Comparison of ENCODE assay signal across 13 cellular contexts in the genomic region with DNA sequence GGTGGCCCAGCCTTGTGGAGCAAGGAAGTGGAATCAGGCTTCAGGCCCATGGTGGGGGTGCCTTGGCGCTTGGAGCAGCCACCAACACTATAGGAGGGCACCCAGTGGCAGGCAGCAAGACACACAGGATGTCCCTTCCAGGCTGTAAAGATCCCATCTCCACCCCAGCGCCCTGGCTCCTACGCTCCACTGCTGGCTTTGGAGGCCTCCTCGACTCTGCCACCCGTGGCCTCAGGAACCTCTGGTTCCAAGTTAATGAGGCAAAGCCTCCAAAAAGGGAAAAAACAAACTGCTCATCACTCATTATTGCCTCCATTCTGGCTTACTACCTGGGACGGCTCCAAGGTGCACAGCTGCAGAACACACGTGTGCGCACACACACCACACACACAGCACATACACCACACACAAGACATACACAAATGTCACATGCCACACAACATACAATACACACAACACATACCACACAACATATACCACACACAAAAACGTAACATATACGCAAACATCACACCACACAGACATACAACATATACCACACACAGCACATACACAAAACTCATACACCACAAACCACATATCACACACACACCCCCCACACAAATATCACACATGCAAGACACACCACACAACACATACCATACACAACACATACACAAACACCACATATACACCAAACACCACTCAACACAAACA. TPM values are rescaled to one million over a fixed set of nuclear protein-coding genes. Genes with fewer than 3 reads are reported as not detected.
"Had no signal": no experiment of that assay in that cellular context is flagged by ENCODE, and none has a peak within 500 bp of the region (broad histone marks: within the 10 kb centered on the region; RNA-seq: fewer than 3 reads in every experiment).

No MANE protein-coding gene starts in this region.

- DNase-seq: activated CD4-positive, alpha-beta memory T cell treated with anti-CD3 and anti-CD28 coated beads, Interleukin-2, amount 10 ng/mL, durations not matched to agents 7 days and 5 days; activated gamma-delta T cell; activated T-cell treated with anti-CD3 and anti-CD28 coated beads, Interleukin-2, amount 50 U/mL, for 48 hours; amygdala; dermis blood vessel endothelial cell; glutamatergic neuron; immature natural killer cell; left cardiac atrium; small intestine; T-cell; T1000; tibial artery had no signal

- H3K9me3 ChIP-seq: tibial artery had no signal

- H3K4me3 ChIP-seq: tibial artery had no signal

- ATAC-seq: left cardiac atrium, T-cell had no signal

- FAIRE-seq: small intestine had no signal

- H3K27ac ChIP-seq: tibial artery, VCaP had no signal

- H3K36me3 ChIP-seq: tibial artery had no signal

RNA-seq across cellular contexts. Expression of a gene that starts 45.3 kb away (rescaled TPM):
- polyA plus RNA-seq: immature natural killer cell had no signal
